In the genomic region with DNA sequence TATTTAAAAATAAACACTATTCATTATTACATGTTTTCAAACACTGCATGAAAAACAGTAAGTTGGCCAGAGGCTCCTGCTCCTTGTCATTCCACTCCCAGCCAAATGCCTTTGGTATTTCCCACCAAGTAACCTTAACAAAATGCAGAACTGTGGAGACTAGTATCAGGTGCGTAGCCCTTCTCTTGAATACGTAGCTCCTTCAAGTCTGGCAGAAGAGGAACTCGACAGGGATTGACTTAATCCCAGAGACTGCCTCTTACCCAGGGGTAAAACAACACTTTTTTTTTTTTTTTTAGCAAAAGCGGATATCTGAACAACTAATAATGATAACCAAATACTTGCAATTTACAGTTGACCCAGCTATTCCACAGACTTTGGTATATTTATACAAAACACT, we compare ENCODE assay signal across 8 cellular contexts. TPM values are rescaled to one million over a fixed set of nuclear protein-coding genes. Genes with fewer than 3 reads are reported as not detected.
DNase-seq lines count a peak whose midpoint lies in the region; ATAC-seq and TF ChIP-seq lines count a peak whose summit lies in the region.

No MANE protein-coding gene starts in this region.

- H3K27me3 ChIP-seq in heart left ventricle: no peaks in the 10 kb centered on the region
- H3K27me3 ChIP-seq in adrenal gland: no peaks in the 10 kb centered on the region
- no peaks in the 10 kb centered on the region for H3K27me3 ChIP-seq in upper lobe of right lung

- H3K9me3 ChIP-seq in heart left ventricle (no peaks in the 10 kb centered on the region), adrenal gland (replicated peaks in 1 of 3) (no peaks in the 10 kb centered on the region), upper lobe of right lung (no peaks in the 10 kb centered on the region)

- TF ChIP-seq CTCF in heart left ventricle (IDR thresholded peaks at IDR 0.05) (no peak), adrenal gland (IDR thresholded peaks at IDR 0.05) (no peak), lower leg skin (IDR thresholded peaks at IDR 0.05) (no peak), upper lobe of right lung (IDR thresholded peaks at IDR 0.05) (no peak)

- H3K4me1 ChIP-seq in heart left ventricle (peaks cover 0 to 19% (median 9%) of the 10 kb centered on the region in 12 donors), adrenal gland (replicated peaks in 1 of 2) (peaks cover 5 to 13% of the 10 kb centered on the region in 2 donors), upper lobe of right lung (peaks cover 13% of the 10 kb centered on the region)

- H3K27ac ChIP-seq in heart left ventricle (peak overlapping the region in 6 of 12 donors; percentile 65 to 81 (median 71)), adrenal gland (peak overlapping the region in 2 of 5 donors; percentile 73 to 88), upper lobe of right lung (peak overlapping the region; percentile 83)

- 5 to 11% (median 9%) methylated on average over 4 of the region's 4 CpGs for WGBS in heart left ventricle, 4 donors
- 11 to 15% (median 13%) methylated on average over 4 of the region's 4 CpGs for WGBS in adrenal gland, 4 donors
- 2 to 10% methylated on average over 4 of the region's 4 CpGs for WGBS in lower leg skin, 2 donors

- ATAC-seq in heart left ventricle (no peak), left ventricle myocardium superior (no peak), upper lobe of right lung (peak; percentile 35)

- H3K36me3 ChIP-seq in heart left ventricle: peaks cover 0 to 46% (median 38%) of the 10 kb centered on the region in 9 donors
- H3K36me3 ChIP-seq in adrenal gland (replicated peaks in 1 of 2): peaks cover 0 to 34% of the 10 kb centered on the region in 2 donors
- H3K36me3 ChIP-seq in upper lobe of right lung: peaks cover 40% of the 10 kb centered on the region

- TF ChIP-seq POLR2A in heart left ventricle (IDR thresholded peaks at IDR 0.05) (no peak), adrenal gland (IDR thresholded peaks at IDR 0.05) (no peak), lower leg skin (IDR thresholded peaks at IDR 0.05) (no peak)

- no peak for DNase-seq in heart left ventricle
- DNase-seq in left ventricle myocardium superior: no peak
- no peak for DNase-seq in adrenal gland
- DNase-seq in lower leg skin (ENCODE audit: low spot score in 2 of 2): no peak
- DNase-seq in upper lobe of right lung: no peak
- DNase-seq in nucleus accumbens (lab: John Stamatoyannopoulos, UW): no peak
- no peak for DNase-seq in inferior parietal cortex (ENCODE audit: extremely low spot score)
- DNase-seq in activated CD4-positive, alpha-beta T cell treated with anti-CD3 and anti-CD28 coated beads for 1 hour: no peak

- H3K4me3 ChIP-seq in heart left ventricle: peak overlapping the region; percentile 65 to 94 (median 82)
- peak overlapping the region; percentile 58 to 88 (median 81) for H3K4me3 ChIP-seq in adrenal gland
- peak overlapping the region; percentile 80 for H3K4me3 ChIP-seq in lower leg skin (ENCODE audit: low read depth, poor library complexity, severe bottlenecking)
- H3K4me3 ChIP-seq in upper lobe of right lung: peak overlapping the region; percentile 95

- intact Hi-C loops in heart left ventricle (cut with DNase I) (loop anchor here in 1 of 10 donors (5.0 kb wide), 1 partner anchor 61 kb away; the partner anchor contains the start of gene RNF13), left ventricle myocardium superior (cut with micrococcal nuclease) (no loop called here), adrenal gland (cut with DNase I) (no loop called here), lower leg skin (cut with DNase I; ENCODE audit: low total_unique reads) (no loop called here), upper lobe of right lung (cut with DNase I) (no loop called here)

RNA-seq across cellular contexts. Expression of gene COMMD2, which starts 0.7 kb away (rescaled TPM):
- 10 to 100 TPM in 8 of 9 donors, 1 to 10 TPM in 1; 9.9 to 25.8 (median 18.1) TPM for total RNA-seq in heart left ventricle
- polyA plus RNA-seq in heart left ventricle: 10 to 100 TPM in 1 of 2 donors, 1 to 10 TPM in 1; 4.5 to 17.3 TPM
- 16.8 TPM for total RNA-seq in left ventricle myocardium superior
- 10 to 100 TPM; 14.6 to 48.8 (median 27.8) TPM for total RNA-seq in adrenal gland
- polyA plus RNA-seq in adrenal gland: 10 to 100 TPM in 1 of 3 donors, 1 to 10 TPM in 2; 4.4 to 39.1 (median 6.1) TPM
- 10 to 100 TPM; 16.8 to 21.5 (median 20.3) TPM for total RNA-seq in lower leg skin
- total RNA-seq in upper lobe of right lung: 49.8 TPM

RNA-seq across cellular contexts. Expression of gene ANKUB1, which starts 40.8 kb away (rescaled TPM):
- total RNA-seq in heart left ventricle (not detected), left ventricle myocardium superior (not detected), adrenal gland (not detected), lower leg skin (not detected), upper lobe of right lung (not detected)
- polyA plus RNA-seq in heart left ventricle (not detected), adrenal gland (not detected)
